In the genomic region with DNA sequence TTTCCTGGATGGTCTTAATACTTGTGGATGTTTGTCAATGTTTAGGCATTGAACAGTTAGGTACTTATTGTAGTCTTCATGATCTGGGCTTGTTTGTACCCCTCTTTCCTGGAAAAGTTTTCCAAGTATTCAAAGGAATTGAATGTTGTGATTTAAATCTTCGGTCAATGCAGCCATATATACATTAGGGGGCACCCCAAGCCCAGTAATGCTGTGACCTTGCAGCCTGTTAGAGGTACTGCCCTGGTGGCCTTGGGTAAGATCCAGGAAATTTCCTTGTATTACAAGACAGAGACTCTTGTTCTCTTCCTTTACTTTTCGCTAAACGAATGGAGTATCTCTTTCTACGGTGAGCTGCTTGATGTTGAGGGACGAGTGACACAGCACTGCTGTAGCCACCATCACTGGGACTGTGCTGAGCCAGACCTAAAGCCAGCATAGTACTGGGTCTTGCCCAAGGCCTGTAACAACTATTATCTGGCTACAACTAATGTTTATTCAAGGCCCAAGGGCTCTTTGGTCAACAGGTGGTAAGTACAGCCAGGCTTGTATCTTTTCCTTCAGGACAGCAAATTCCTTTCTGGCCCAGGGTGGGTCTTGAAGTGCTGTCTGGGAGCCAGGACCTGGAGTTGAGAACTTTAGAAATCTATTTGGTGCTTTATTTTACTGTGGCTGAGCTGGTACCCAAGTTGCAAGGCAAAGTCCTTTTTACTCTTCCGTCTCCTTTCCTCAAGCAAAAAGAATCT, we compare ENCODE assay signal across 9 cellular contexts.
DNase-seq lines count a peak whose midpoint lies in the region; ATAC-seq, FAIRE-seq and TF ChIP-seq lines count a peak whose summit lies in the region.
"Had no signal": no experiment of that assay in that cellular context is flagged by ENCODE, and none has a peak within 500 bp of the region (broad histone marks: within the 10 kb centered on the region; RNA-seq: fewer than 3 reads in every experiment).

No MANE protein-coding gene starts in this region.

- POLR2A ChIA-PET in CD8-positive, alpha-beta T cell (lab: Charles Lee), result no interaction called here

- peak; percentile 98 for ATAC-seq in GM23338
- no peak for ATAC-seq in CD8-positive, alpha-beta T cell

- no peaks in the 10 kb centered on the region for H3K9me2 ChIP-seq in GM23338 (ENCODE audit: insufficient read depth)

- H4K20me1 ChIP-seq in GM23338 (replicated peaks; ENCODE audit: insufficient read depth), result no peaks in the 10 kb centered on the region
- no peaks in the 10 kb centered on the region for H4K20me1 ChIP-seq in keratinocyte (ENCODE audit: control insufficient read depth, extremely low read depth, insufficient read depth, low read length)

- H3K4me2 ChIP-seq in GM23338, result no peak overlapping the region
- H3K4me2 ChIP-seq in keratinocyte (ENCODE audit: control insufficient read depth, extremely low read depth, insufficient read depth, low read depth, low read length), result no peak overlapping the region

- no peak overlapping the region for H3K4me3 Mint-ChIP-seq in GM23338
- H3K4me3 Mint-ChIP-seq in CD8-positive, alpha-beta T cell, result no peak overlapping the region
- H3K4me3 Mint-ChIP-seq: activated naive CD8-positive, alpha-beta T cell had no signal

- H3K79me2 ChIP-seq in GM23338 (replicated peaks; ENCODE audit: insufficient read depth) (no peaks in the 10 kb centered on the region), keratinocyte (ENCODE audit: control insufficient read depth, insufficient read depth, low read length) (no peaks in the 10 kb centered on the region)

- no peaks in the 10 kb centered on the region for H3K27me3 Mint-ChIP-seq in GM23338 (ENCODE audit: insufficient read depth, low read depth, poor library complexity)
- H3K27me3 Mint-ChIP-seq in CD8-positive, alpha-beta T cell (ENCODE audit: low read depth), result no peaks in the 10 kb centered on the region
- H3K27me3 Mint-ChIP-seq: activated naive CD8-positive, alpha-beta T cell had no signal

- no peaks in the 10 kb centered on the region for H3K9me1 ChIP-seq in keratinocyte (ENCODE audit: control insufficient read depth, extremely low read depth, insufficient read depth, low read length)

- peak; percentile 81 for DNase-seq in GM23338 (ENCODE audit: low spot score)
- peak; percentile 8 for DNase-seq in NB4 (ENCODE audit: low read depth)
- no peak for DNase-seq in keratinocyte (ENCODE audit: low read depth, low spot score)
- no peak for DNase-seq in CD8-positive, alpha-beta T cell
- DNase-seq in NCI-H1694 (lab: John Stamatoyannopoulos, UW), result no peak
- no peak for DNase-seq in KG1 (lab: John Stamatoyannopoulos, UW)
- DNase-seq in stimulated activated CD4-positive, alpha-beta T cell treated with anti-CD3 and anti-CD28 coated beads, Interleukin-15, amount 100 ng/mL, for 24 hours, result no peak

- H3K27ac Mint-ChIP-seq in GM23338, result peak overlapping the region; percentile 32; the same call in 1 of the 2 replicates
- H3K27ac Mint-ChIP-seq in CD8-positive, alpha-beta T cell, result no peak overlapping the region
- H3K27ac Mint-ChIP-seq: activated naive CD8-positive, alpha-beta T cell had no signal

- no peak for FAIRE-seq in keratinocyte (lab: Jason Lieb, UNC)

- H3K9me3 ChIP-seq in keratinocyte (ENCODE audit: control insufficient read depth, low read depth, low read length), result no peaks in the 10 kb centered on the region
- H3K9me3 ChIP-seq in CD8-positive, alpha-beta T cell (ENCODE audit: low read length), result no peaks in the 10 kb centered on the region

- CTCF ChIA-PET in CD8-positive, alpha-beta T cell (lab: Charles Lee), result no interaction called here

- no peaks in the 10 kb centered on the region for H3K36me3 Mint-ChIP-seq in GM23338 (ENCODE audit: low read depth)
- no peaks in the 10 kb centered on the region for H3K36me3 Mint-ChIP-seq in CD8-positive, alpha-beta T cell
- H3K36me3 Mint-ChIP-seq: activated naive CD8-positive, alpha-beta T cell had no signal

- no peak overlapping the region for H3K27ac ChIP-seq in GM23338 (ENCODE audit: low read depth)
- H3K27ac ChIP-seq in keratinocyte (ENCODE audit: control insufficient read depth, insufficient read depth, low read length), result no peak overlapping the region
- H3K27ac ChIP-seq in CD8-positive, alpha-beta T cell (ENCODE audit: low read depth, low read length), result no peak overlapping the region

- intact Hi-C loops in CD8-positive, alpha-beta T cell (cut with DNase I, micrococcal nuclease), result no loop called here

- H3K36me3 ChIP-seq in GM23338 (ENCODE audit: insufficient read depth) (no peaks in the 10 kb centered on the region), keratinocyte (ENCODE audit: control insufficient read depth in 2 of 2, extremely low read depth in 1 of 2, insufficient read depth in 2 of 2, low read length in 2 of 2) (no peaks in the 10 kb centered on the region)
- H3K36me3 ChIP-seq in CD8-positive, alpha-beta T cell (ENCODE audit: insufficient read depth, low read length), result no peaks in the 10 kb centered on the region

- no peak overlapping the region for H3K9ac ChIP-seq in keratinocyte (ENCODE audit: control insufficient read depth, extremely low read depth, insufficient read depth, low read length)

- H3K4me1 Mint-ChIP-seq in GM23338, result peaks cover 7% of the 10 kb centered on the region
- no peaks in the 10 kb centered on the region for H3K4me1 Mint-ChIP-seq in CD8-positive, alpha-beta T cell (ENCODE audit: low read depth)

- H3K9me3 Mint-ChIP-seq in GM23338, result no peaks in the 10 kb centered on the region
- H3K9me3 Mint-ChIP-seq in CD8-positive, alpha-beta T cell, result peaks cover 4% of the 10 kb centered on the region

- H3F3A ChIP-seq in GM23338 (replicated peaks; ENCODE audit: low read depth), result no peaks in the 10 kb centered on the region

- no peaks in the 10 kb centered on the region for H3K27me3 ChIP-seq in GM23338 (ENCODE audit: insufficient read depth)
- no peaks in the 10 kb centered on the region for H3K27me3 ChIP-seq in keratinocyte (ENCODE audit: control insufficient read depth, extremely low read depth, insufficient read depth, low read length)
- no peaks in the 10 kb centered on the region for H3K27me3 ChIP-seq in CD8-positive, alpha-beta T cell (ENCODE audit: insufficient read depth, low read length)

- TF ChIP-seq CTCF in GM12872 (IDR thresholded peaks at IDR 0.05; ENCODE audit: insufficient read depth, low read depth, low read length), result peak; percentile 49
- peak; percentile 83 to 89 for TF ChIP-seq CTCF in GM23338 (conservative IDR thresholded peaks at IDR 0.05; ENCODE audit: low read depth in 2 of 2)
- no peak for TF ChIP-seq CTCF in NB4 (IDR thresholded peaks at IDR 0.05; ENCODE audit: low read depth, low read length)
- peak; percentile 29 to 52 (median 30) for TF ChIP-seq CTCF in keratinocyte (optimal IDR thresholded peaks at IDR 0.05 in 1 of 3, IDR thresholded peaks at IDR 0.05 in 1 of 3, conservative IDR thresholded peaks at IDR 0.05 in 1 of 3; ENCODE audit: extremely low read depth in 1 of 3, insufficient read depth in 2 of 3, low read length in 3 of 3)
- no peak for TF ChIP-seq CTCF in CD8-positive, alpha-beta T cell (IDR thresholded peaks at IDR 0.05)

- H2AFZ ChIP-seq in GM23338 (no peak overlapping the region), keratinocyte (ENCODE audit: control insufficient read depth, low read length) (no peak overlapping the region)

- dilution Hi-C loops in keratinocyte (cut with MboI; ENCODE audit: extremely low pct_ligation_motif_present, low sequenced_read_pairs), result no loop called here

- H3K4me1 ChIP-seq in GM23338 (ENCODE audit: insufficient read depth) (no peaks in the 10 kb centered on the region), keratinocyte (ENCODE audit: control insufficient read depth, extremely low read depth, insufficient read depth, low read length) (no peaks in the 10 kb centered on the region)
- no peaks in the 10 kb centered on the region for H3K4me1 ChIP-seq in CD8-positive, alpha-beta T cell (ENCODE audit: insufficient read depth, low read length)

- no peak for TF ChIP-seq POLR2A in NB4 (IDR thresholded peaks at IDR 0.05; ENCODE audit: extremely low read depth, insufficient read length)

- H3K4me3 ChIP-seq in GM23338 (no peak overlapping the region), NB4 (ENCODE audit: low read depth, low read length) (no peak overlapping the region), keratinocyte (ENCODE audit: control insufficient read depth in 2 of 3, extremely low read depth in 1 of 3, insufficient read depth in 2 of 3, low read depth in 1 of 3, low read length in 3 of 3) (no peak overlapping the region)
- H3K4me3 ChIP-seq in CD8-positive, alpha-beta T cell (ENCODE audit: low read depth, low read length), result no peak overlapping the region

Comparison
In these comparisons a context has a peak if more than half of its experiments do, and no peak if none do; other contexts are left out.
1. CTCF ChIP-seq: peak in GM12872 (single experiment), GM23338 (2 of 2) and keratinocyte (3 of 3); none in NB4 (single experiment) and CD8-positive, alpha-beta T cell (single experiment).
2. DNase-seq: peak in GM23338 (single experiment) and NB4 (single experiment); none in keratinocyte (single experiment), CD8-positive, alpha-beta T cell (0 of 7), NCI-H1694 (single experiment), KG1 (single experiment) and stimulated activated CD4-positive, alpha-beta T cell treated with anti-CD3 and anti-CD28 coated beads, Interleukin-15, amount 100 ng/mL, for 24 hours (single experiment).